24 cellular contexts compared by ENCODE assay signal in the genomic region with DNA sequence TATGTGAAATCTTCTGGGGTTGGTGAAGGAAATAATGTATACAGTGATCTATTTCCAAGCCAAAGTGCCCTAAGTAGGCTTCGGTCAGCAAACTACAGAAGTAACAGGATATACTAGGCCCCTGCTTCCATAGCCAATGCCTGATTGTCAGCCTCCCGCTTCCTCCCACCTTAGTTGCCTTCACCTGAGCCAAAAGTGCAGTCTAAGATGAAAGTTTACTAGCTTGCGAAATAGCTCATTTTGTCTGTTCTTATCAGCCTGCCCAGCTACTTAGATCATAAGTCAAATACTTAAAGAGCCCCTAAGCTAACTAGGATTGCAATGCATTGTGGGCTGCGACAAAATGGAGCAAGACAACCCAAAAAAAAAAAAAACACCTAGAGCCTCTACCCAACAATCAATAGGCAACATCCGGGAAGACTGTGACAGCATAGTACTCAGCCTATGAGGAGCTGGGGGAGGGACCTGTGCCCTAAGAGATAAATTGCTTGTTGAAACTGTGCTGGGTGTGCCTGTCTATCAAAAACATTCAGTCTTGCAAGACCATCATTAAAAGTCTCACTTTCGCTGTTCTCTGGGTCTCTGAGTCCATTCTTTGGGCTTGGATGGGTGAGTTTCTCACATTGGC.
"Had no signal": no experiment of that assay in that cellular context is flagged by ENCODE, and none has a peak within 500 bp of the region (broad histone marks: within the 10 kb centered on the region; RNA-seq: fewer than 3 reads in every experiment).

No MANE protein-coding gene starts in this region.

- H3K4me3 ChIP-seq: dorsolateral prefrontal cortex, gastrocnemius medialis, hepatocyte, prostate gland, right atrium auricular region, sigmoid colon, stomach, thyroid gland had no signal

- H3K36me3 ChIP-seq: gastrocnemius medialis, prostate gland, right atrium auricular region, sigmoid colon, stomach, thyroid gland had no signal

- H3K27me3 ChIP-seq: gastrocnemius medialis, hepatocyte, right atrium auricular region, sigmoid colon, thyroid gland had no signal

- H3K27ac ChIP-seq: dorsolateral prefrontal cortex, gastrocnemius medialis, hepatocyte, prostate gland, right atrium auricular region, sigmoid colon, stomach, thyroid gland had no signal

- ATAC-seq: gastrocnemius medialis; left ventricle myocardium superior; naive thymus-derived CD8-positive, alpha-beta T cell; stimulated activated effector memory CD8-positive, alpha-beta T cell treated with anti-CD3 and anti-CD28 coated beads, Interleukin-12 subunit alpha, Interleukin-12 subunit beta, amount 100 ng/mL, for 72 hours had no signal

- H3K9me3 ChIP-seq: gastrocnemius medialis, prostate gland, right atrium auricular region, sigmoid colon, thyroid gland had no signal

- H3K4me1 ChIP-seq: gastrocnemius medialis, prostate gland, right atrium auricular region, stomach, thyroid gland had no signal

- DNase-seq: cerebellar nuclear complex; cortex of kidney; dorsolateral prefrontal cortex; effector CD4-positive, alpha-beta T cell; foreskin fibroblast; gastrocnemius medialis; left cardiac atrium; left ventricle myocardium superior; mammary epithelial cell; mesendoderm; naive thymus-derived CD8-positive, alpha-beta T cell; nephron progenitor cell; nucleus accumbens; sigmoid colon; stimulated activated CD4-positive, alpha-beta T cell treated with anti-CD3 and anti-CD28 coated beads, Interleukin-2, amount 100 ng/mL, for 24 hours; stimulated activated CD4-positive, alpha-beta T cell treated with anti-CD3 and anti-CD28 coated beads, Interleukin-4, amount 100 ng/mL, for 24 hours; stimulated activated naive CD4-positive, alpha-beta T cell treated with Interleukin-2 at 50 U/mL for 16 hours; stomach; trophoblast cell had no signal
